ENCODE assay signal across 16 cellular contexts in the genomic region with DNA sequence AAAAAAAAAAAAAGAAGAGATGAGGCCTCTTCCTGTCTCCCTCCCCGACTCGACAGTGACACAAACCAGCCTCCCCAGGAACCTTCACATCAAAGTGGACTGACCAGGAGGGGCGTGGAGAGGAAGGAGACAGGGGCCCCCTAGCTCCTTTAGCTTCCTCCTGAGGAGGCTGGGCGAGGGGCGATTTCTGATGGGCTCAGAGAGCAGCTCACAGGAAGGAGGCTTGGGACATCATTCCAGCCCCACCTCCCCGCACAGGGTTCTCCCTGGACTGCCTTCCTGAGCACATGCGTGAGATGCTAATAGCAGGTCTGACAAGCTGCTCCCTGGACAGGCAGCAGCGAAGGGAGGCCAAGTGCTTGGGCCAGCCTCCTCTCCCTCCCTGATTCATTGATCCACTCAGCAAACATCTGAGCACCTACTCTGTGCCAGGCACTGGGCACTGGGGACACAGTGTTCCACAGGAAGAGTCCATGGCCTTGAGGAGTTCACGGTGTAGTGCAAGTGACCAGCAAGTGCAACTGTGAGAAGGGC. TPM values are rescaled to one million over a fixed set of nuclear protein-coding genes. Genes with fewer than 3 reads are reported as not detected.
A peak's percentile ranks its signal among the peaks of the same experiment; 100 is the strongest.
DNase-seq lines count a peak whose midpoint lies in the region; ATAC-seq, FAIRE-seq and TF ChIP-seq lines count a peak whose summit lies in the region.
"Had no signal": no experiment of that assay in that cellular context is flagged by ENCODE, and none has a peak within 500 bp of the region (broad histone marks: within the 10 kb centered on the region; RNA-seq: fewer than 3 reads in every experiment).

No MANE protein-coding gene starts in this region.

- H3K9ac ChIP-seq in HepG2 (ENCODE audit: insufficient read depth, low read depth, low read length): no peak overlapping the region

- POLR2A ChIA-PET in HepG2 (lab: Yijun Ruan, JAX): interaction anchor here (0.9 to 2.9 kb wide), 8 partner anchors 10 to 53 kb away, joined by 3 to 8 read pairs (median 5); partner anchors contain the start of genes CIAPIN1, COQ9 and POLR2C

- peak overlapping the region in 1 of 2 donors; percentile 21 for H3K4me3 Mint-ChIP-seq in stimulated activated naive CD8-positive, alpha-beta T cell treated with anti-CD3 and anti-CD28 coated beads, Interleukin-15, amount 100 ng/mL, for 72 hours
- H3K4me3 Mint-ChIP-seq: T-helper 1 cell treated with Interleukin-12 subunit alpha and Interleukin-12 subunit beta and Interleukin-4 antibody, amounts not matched to agents 30 μg/mL and 1 μg/mL, for 36 hours had no signal

- no peak for TF ChIP-seq EP300 in HepG2 (IDR thresholded peaks at IDR 0.05; ENCODE audit: low read depth in 2 of 2, low read length in 2 of 2)
- no peak for TF ChIP-seq EP300 in HepG2 (CRISPR knock-in tag; IDR thresholded peaks at IDR 0.05; ENCODE audit: borderline replicate concordance)

- TF ChIP-seq RAD21 in HepG2 (CRISPR knock-in tag; IDR thresholded peaks at IDR 0.05): no peak

- no peaks in the 10 kb centered on the region for H3K9me3 Mint-ChIP-seq in stimulated activated naive CD8-positive, alpha-beta T cell treated with anti-CD3 and anti-CD28 coated beads, Interleukin-15, amount 100 ng/mL, for 72 hours
- H3K9me3 Mint-ChIP-seq: T-helper 1 cell treated with Interleukin-12 subunit alpha and Interleukin-12 subunit beta and Interleukin-4 antibody, amounts not matched to agents 30 μg/mL and 1 μg/mL, for 36 hours had no signal

- TF ChIP-seq CTCF in cardiac muscle cell (IDR thresholded peaks at IDR 0.05; ENCODE audit: low read depth, low read length): no peak
- no peak for TF ChIP-seq CTCF in HepG2 (CRISPR knock-in tag; IDR thresholded peaks at IDR 0.05)
- no peak for TF ChIP-seq CTCF in gastrocnemius medialis (IDR thresholded peaks at IDR 0.05 in 4 of 5, conservative IDR thresholded peaks at IDR 0.05 in 1 of 5)
- no peak for TF ChIP-seq CTCF in thyroid gland (IDR thresholded peaks at IDR 0.05)

- DNase-seq in cardiac muscle cell (ENCODE audit: low read depth in 1 of 2, low spot score in 1 of 2): peak in 1 of 2 donors; percentile 92
- DNase-seq in cardiac septum (ENCODE audit: low spot score): no peak
- peak; percentile 99 for DNase-seq in SK-N-DZ (ENCODE audit: low spot score)
- no peak for DNase-seq in HepG2 (ENCODE audit: low spot score)
- DNase-seq in stimulated activated naive CD8-positive, alpha-beta T cell treated with anti-CD3 and anti-CD28 coated beads, Interleukin-15, amount 100 ng/mL, for 72 hours: no peak
- no peak for DNase-seq in gastrocnemius medialis
- DNase-seq in SIG-M5 (lab: John Stamatoyannopoulos, UW): no peak
- DNase-seq in thyroid gland: no peak
- DNase-seq: esophagus squamous epithelium; PC-3; stimulated activated CD4-positive, alpha-beta T cell treated with anti-CD3 and anti-CD28 coated beads, Interleukin-4, amount 100 ng/mL, for 1 hour; stimulated activated naive CD4-positive, alpha-beta T cell had no signal

- in situ Hi-C loops in HepG2 (cut with HindIII; ENCODE audit: extremely low pct_ligation_motif_present, low pct_unique_long_range_greater_than_20kb) (no loop called here), gastrocnemius medialis (cut with MboI; ENCODE audit: low sequenced_read_pairs in 4 of 4) (no loop called here)

- peak overlapping the region; percentile 34 to 45 for H3K27ac Mint-ChIP-seq in stimulated activated naive CD8-positive, alpha-beta T cell treated with anti-CD3 and anti-CD28 coated beads, Interleukin-15, amount 100 ng/mL, for 72 hours
- H3K27ac Mint-ChIP-seq: T-helper 1 cell treated with Interleukin-12 subunit alpha and Interleukin-12 subunit beta and Interleukin-4 antibody, amounts not matched to agents 30 μg/mL and 1 μg/mL, for 36 hours had no signal

- H3K27ac ChIP-seq in cardiac muscle cell (peak overlapping the region; percentile 97), HepG2 (ENCODE audit: extremely low read length, insufficient read depth, low read length) (no peak overlapping the region), gastrocnemius medialis (no peak overlapping the region), thyroid gland (no peak overlapping the region)
- H3K27ac ChIP-seq: esophagus squamous epithelium, psoas muscle had no signal

- peaks cover 19% of the 10 kb centered on the region for H3K4me1 Mint-ChIP-seq in stimulated activated naive CD8-positive, alpha-beta T cell treated with anti-CD3 and anti-CD28 coated beads, Interleukin-15, amount 100 ng/mL, for 72 hours

- H3K4me3 ChIP-seq in cardiac muscle cell (no peak overlapping the region), HepG2 (replicated peaks in 1 of 3; ENCODE audit: insufficient read depth in 1 of 3, low read depth in 2 of 3, low read length in 3 of 3) (peak overlapping the region in 1 of 3 experiments; percentile 47; a peak in 1 of 6 replicates), gastrocnemius medialis (no peak overlapping the region), thyroid gland (replicated peaks in 1 of 3) (no peak overlapping the region)
- H3K4me3 ChIP-seq: esophagus squamous epithelium, psoas muscle had no signal

- H3K9me3 ChIP-seq in cardiac muscle cell (ENCODE audit: low read depth) (no peaks in the 10 kb centered on the region), HepG2 (ENCODE audit: low read length) (no peaks in the 10 kb centered on the region), gastrocnemius medialis (no peaks in the 10 kb centered on the region), thyroid gland (no peaks in the 10 kb centered on the region)
- H3K9me3 ChIP-seq: esophagus squamous epithelium, psoas muscle had no signal

- no peaks in the 10 kb centered on the region for H3K36me3 ChIP-seq in cardiac muscle cell
- no peaks in the 10 kb centered on the region for H3K36me3 ChIP-seq in HepG2 (replicated peaks in 1 of 2; ENCODE audit: control insufficient read depth in 1 of 2, insufficient read depth in 2 of 2, low read length in 2 of 2)
- no peaks in the 10 kb centered on the region for H3K36me3 ChIP-seq in gastrocnemius medialis
- no peaks in the 10 kb centered on the region for H3K36me3 ChIP-seq in thyroid gland
- H3K36me3 ChIP-seq: esophagus squamous epithelium had no signal

- H3K4me1 ChIP-seq in cardiac muscle cell (ENCODE audit: low read depth): peaks cover 55% of the 10 kb centered on the region
- peaks cover 36% of the 10 kb centered on the region for H3K4me1 ChIP-seq in HepG2 (ENCODE audit: insufficient read depth, low read length)
- no peaks in the 10 kb centered on the region for H3K4me1 ChIP-seq in gastrocnemius medialis
- H3K4me1 ChIP-seq in thyroid gland: no peaks in the 10 kb centered on the region
- H3K4me1 ChIP-seq: esophagus squamous epithelium, psoas muscle had no signal

- intact Hi-C loops in cardiac septum (cut with DNase I) (no loop called here), HepG2 (cut with micrococcal nuclease; ENCODE audit: unreplicated experiment) (no loop called here), gastrocnemius medialis (cut with DNase I; ENCODE audit: low total_unique reads) (no loop called here), thyroid gland (cut with DNase I) (no loop called here)

- WGBS in HepG2 (ENCODE audit: low lambda C conversion rate): 0% methylated on average over 8 of the region's 9 CpGs
- 66 to 67% methylated on average over 7 to 9 of the region's 9 CpGs for WGBS in thyroid gland, 2 donors

- ATAC-seq in HepG2: peak; percentile 69
- peak; percentile 76 for ATAC-seq in stimulated activated naive CD8-positive, alpha-beta T cell treated with anti-CD3 and anti-CD28 coated beads, Interleukin-15, amount 100 ng/mL, for 72 hours
- no peak for ATAC-seq in gastrocnemius medialis
- ATAC-seq: PC-3, psoas muscle had no signal

- H3K27me3 ChIP-seq in cardiac muscle cell: no peaks in the 10 kb centered on the region
- H3K27me3 ChIP-seq in HepG2 (ENCODE audit: control insufficient read depth in 1 of 2, insufficient read depth in 2 of 2, low read length in 2 of 2): peaks cover 5 to 54% of the 10 kb centered on the region in 2 experiments; a peak in 4 of 5 replicates
- no peaks in the 10 kb centered on the region for H3K27me3 ChIP-seq in gastrocnemius medialis
- no peaks in the 10 kb centered on the region for H3K27me3 ChIP-seq in thyroid gland

- peak overlapping the region; percentile 52 for H3K4me2 ChIP-seq in HepG2 (ENCODE audit: low read depth, low read length)

- no peaks in the 10 kb centered on the region for H3K79me2 ChIP-seq in HepG2 (ENCODE audit: insufficient read depth, low read length)

- no peak for FAIRE-seq in HepG2 (lab: Jason Lieb, UNC)

- CTCF ChIA-PET in HepG2 (lab: Yijun Ruan, JAX; ENCODE audit: low intra/inter-chr PET ratio, low total read pairs): no interaction called here

- TF ChIP-seq POLR2A in HepG2 (IDR thresholded peaks at IDR 0.05; ENCODE audit: insufficient read depth in 1 of 2, low read depth in 2 of 2, low read length in 2 of 2): no peak
- TF ChIP-seq POLR2A in gastrocnemius medialis (IDR thresholded peaks at IDR 0.05): no peak
- no peak for TF ChIP-seq POLR2A in thyroid gland (IDR thresholded peaks at IDR 0.05)

- no TSS peak for BruUV-seq in HepG2 (replicated peaks; lab: Mats Ljungman, UMichigan)

- H4K20me1 ChIP-seq in HepG2 (ENCODE audit: insufficient read depth, low read length): no peaks in the 10 kb centered on the region

- no peak overlapping the region for H2AFZ ChIP-seq in HepG2 (ENCODE audit: low read length)

- no peaks in the 10 kb centered on the region for H3K27me3 Mint-ChIP-seq in stimulated activated naive CD8-positive, alpha-beta T cell treated with anti-CD3 and anti-CD28 coated beads, Interleukin-15, amount 100 ng/mL, for 72 hours

RNA-seq across cellular contexts. Expression of gene DOK4, which starts 14.4 kb away (rescaled TPM):
- total RNA-seq in cardiac muscle cell (1,502 and 2,409 TPM in 2 replicates), cardiac septum (11.5 TPM), HepG2 (2016; rRNA removed; fragmentation: Illumina TruSeq; extraction: Trizol) (52.7 and 55.5 TPM in 2 replicates), gastrocnemius medialis (1 to 10 TPM; 2.2 to 3.6 (median 2.9) TPM), thyroid gland (10 to 100 TPM in 2 of 4 donors, 1 to 10 TPM in 2; 9.1 to 27.3 (median 13.3) TPM)
- polyA plus RNA-seq in cardiac muscle cell (1,563 and 2,826 TPM in 2 replicates), HepG2 (2011; rRNA removed) (70.0 and 92.5 TPM in 2 replicates)
- polyA plus RNA-seq in SK-N-DZ (2014; cell fraction: cytosol; rRNA removed): 158 and 208 TPM in 2 replicates
- polyA plus RNA-seq in SK-N-DZ (2014; cell fraction: nucleus; rRNA removed): 212 and 219 TPM in 2 replicates
- total RNA-seq in HepG2 (2016; cell fraction: cytosol; rRNA removed; fragmentation: Illumina TruSeq; extraction: Trizol; ENCODE audit: low read depth): 23.8 and 26.8 TPM in 2 replicates
- 51.4 and 51.5 TPM in 2 replicates for total RNA-seq in HepG2 (2016; cell fraction: insoluble cytoplasmic fraction; rRNA removed; fragmentation: Illumina TruSeq; extraction: Trizol)
- total RNA-seq in HepG2 (2016; cell fraction: membrane; rRNA removed; fragmentation: Illumina TruSeq; extraction: Trizol): 58.5 and 70.1 TPM in 2 replicates
- 32.8 and 34.6 TPM in 2 replicates for total RNA-seq in HepG2 (2016; cell fraction: nucleus; rRNA removed; fragmentation: Illumina TruSeq; extraction: Trizol)
- polyA plus RNA-seq in HepG2 (2011; cell fraction: cytosol; rRNA removed): 59.9 and 66.8 TPM in 2 replicates
- polyA plus RNA-seq in HepG2 (2011; cell fraction: nucleus; rRNA removed): 136 and 138 TPM in 2 replicates
- 41.9 and 45.8 TPM in 2 replicates for polyA plus RNA-seq in HepG2 (2012)
- polyA plus RNA-seq in HepG2 (2016; cell fraction: cytosol; fragmentation: Illumina TruSeq; extraction: Trizol; ENCODE audit: low read depth): 31.1 and 35.0 TPM in 2 replicates
- polyA plus RNA-seq in HepG2 (2016; cell fraction: insoluble cytoplasmic fraction; fragmentation: Illumina TruSeq; extraction: Trizol; ENCODE audit: low read depth): 59.2 and 63.5 TPM in 2 replicates
- polyA plus RNA-seq in HepG2 (2016; cell fraction: membrane; fragmentation: Illumina TruSeq; extraction: Trizol; ENCODE audit: low read depth): 57.7 and 60.6 TPM in 2 replicates
- 72.2 and 73.9 TPM in 2 replicates for polyA plus RNA-seq in HepG2 (2016; cell fraction: nucleus; fragmentation: Illumina TruSeq; extraction: Trizol; ENCODE audit: insufficient read depth, low read depth)
- 45.3 and 104 TPM in 2 replicates for polyA minus RNA-seq in HepG2 (2011; rRNA and poly(A)+ RNA removed; ENCODE audit: low replicate concordance)
- 28.8 and 30.7 TPM in 2 replicates for polyA minus RNA-seq in HepG2 (2011; cell fraction: cytosol; rRNA and poly(A)+ RNA removed)
- 20.1 and 26.6 TPM in 2 replicates for polyA minus RNA-seq in HepG2 (2011; cell fraction: nucleus; rRNA and poly(A)+ RNA removed)

RNA-seq across cellular contexts. Expression of gene CCDC102A, which starts 35.7 kb away (rescaled TPM):
- total RNA-seq in cardiac muscle cell (41.3 and 51.9 TPM in 2 replicates), cardiac septum (5.5 TPM), HepG2 (2016; rRNA removed; fragmentation: Illumina TruSeq; extraction: Trizol) (0.91 and 2.1 TPM in 2 replicates), gastrocnemius medialis (1 to 10 TPM; 1.2 to 9.3 (median 3.4) TPM), thyroid gland (10 to 100 TPM; 13.1 to 34.9 (median 18.9) TPM)
- polyA plus RNA-seq in cardiac muscle cell (30.1 and 43.8 TPM in 2 replicates), HepG2 (2011; rRNA removed) (2.7 and 2.8 TPM in 2 replicates)
- polyA plus RNA-seq in SK-N-DZ (2014; cell fraction: cytosol; rRNA removed): 5.1 and 8.5 TPM in 2 replicates
- polyA plus RNA-seq in SK-N-DZ (2014; cell fraction: nucleus; rRNA removed): 6.4 and 7.8 TPM in 2 replicates
- total RNA-seq in HepG2 (2016; cell fraction: cytosol; rRNA removed; fragmentation: Illumina TruSeq; extraction: Trizol; ENCODE audit: low read depth): 0.71 TPM in 2 replicates
- 1.1 and 2.8 TPM in 2 replicates for total RNA-seq in HepG2 (2016; cell fraction: insoluble cytoplasmic fraction; rRNA removed; fragmentation: Illumina TruSeq; extraction: Trizol)
- total RNA-seq in HepG2 (2016; cell fraction: membrane; rRNA removed; fragmentation: Illumina TruSeq; extraction: Trizol): 1.1 and 1.3 TPM in 2 replicates
- 0.41 and 1.0 TPM in 2 replicates for total RNA-seq in HepG2 (2016; cell fraction: nucleus; rRNA removed; fragmentation: Illumina TruSeq; extraction: Trizol)
- polyA plus RNA-seq in HepG2 (2011; cell fraction: cytosol; rRNA removed): 2.3 and 3.2 TPM in 2 replicates
- 2.6 and 2.8 TPM in 2 replicates for polyA plus RNA-seq in HepG2 (2011; cell fraction: nucleus; rRNA removed)
- polyA plus RNA-seq in HepG2 (2012): 0.34 and 1.0 TPM in 2 replicates
- 0.34 and 0.49 TPM in 2 replicates for polyA plus RNA-seq in HepG2 (2016; cell fraction: cytosol; fragmentation: Illumina TruSeq; extraction: Trizol; ENCODE audit: low read depth)
- polyA plus RNA-seq in HepG2 (2016; cell fraction: insoluble cytoplasmic fraction; fragmentation: Illumina TruSeq; extraction: Trizol; ENCODE audit: low read depth): 1.2 TPM in 2 replicates
- polyA plus RNA-seq in HepG2 (2016; cell fraction: membrane; fragmentation: Illumina TruSeq; extraction: Trizol; ENCODE audit: low read depth): 0.51 and 0.64 TPM in 2 replicates
- polyA plus RNA-seq in HepG2 (2016; cell fraction: nucleus; fragmentation: Illumina TruSeq; extraction: Trizol; ENCODE audit: insufficient read depth, low read depth): 1.7 and 2.5 TPM in 2 replicates
- 2.1 and 2.5 TPM in 2 replicates for polyA minus RNA-seq in HepG2 (2011; rRNA and poly(A)+ RNA removed; ENCODE audit: low replicate concordance)
- polyA minus RNA-seq in HepG2 (2011; cell fraction: cytosol; rRNA and poly(A)+ RNA removed): 0.69 and 1.1 TPM in 2 replicates
- 0.87 and 1.0 TPM in 2 replicates for polyA minus RNA-seq in HepG2 (2011; cell fraction: nucleus; rRNA and poly(A)+ RNA removed)

RNA-seq across cellular contexts. Expression of gene POLR2C, which starts 38.2 kb away (rescaled TPM):
- total RNA-seq in cardiac muscle cell: 126 and 164 TPM in 2 replicates
- polyA plus RNA-seq in cardiac muscle cell: 80.0 and 83.5 TPM in 2 replicates
- total RNA-seq in cardiac septum: 46.9 TPM
- 210 and 282 TPM in 2 replicates for polyA plus RNA-seq in SK-N-DZ (2014; cell fraction: cytosol; rRNA removed)
- 164 and 221 TPM in 2 replicates for polyA plus RNA-seq in SK-N-DZ (2014; cell fraction: nucleus; rRNA removed)
- total RNA-seq in HepG2 (2016; rRNA removed; fragmentation: Illumina TruSeq; extraction: Trizol): 104 and 146 TPM in 2 replicates
- 18.6 and 24.2 TPM in 2 replicates for total RNA-seq in HepG2 (2016; cell fraction: cytosol; rRNA removed; fragmentation: Illumina TruSeq; extraction: Trizol; ENCODE audit: low read depth)
- total RNA-seq in HepG2 (2016; cell fraction: insoluble cytoplasmic fraction; rRNA removed; fragmentation: Illumina TruSeq; extraction: Trizol): 103 and 154 TPM in 2 replicates
- total RNA-seq in HepG2 (2016; cell fraction: membrane; rRNA removed; fragmentation: Illumina TruSeq; extraction: Trizol): 49.1 and 55.4 TPM in 2 replicates
- 54.3 and 64.6 TPM in 2 replicates for total RNA-seq in HepG2 (2016; cell fraction: nucleus; rRNA removed; fragmentation: Illumina TruSeq; extraction: Trizol)
- 199 and 216 TPM in 2 replicates for polyA plus RNA-seq in HepG2 (2011; rRNA removed)
- 226 and 249 TPM in 2 replicates for polyA plus RNA-seq in HepG2 (2011; cell fraction: cytosol; rRNA removed)
- polyA plus RNA-seq in HepG2 (2011; cell fraction: nucleus; rRNA removed): 143 and 144 TPM in 2 replicates
- polyA plus RNA-seq in HepG2 (2012): 72.5 and 84.4 TPM in 2 replicates
- polyA plus RNA-seq in HepG2 (2016; cell fraction: cytosol; fragmentation: Illumina TruSeq; extraction: Trizol; ENCODE audit: low read depth): 18.7 and 20.9 TPM in 2 replicates
- polyA plus RNA-seq in HepG2 (2016; cell fraction: insoluble cytoplasmic fraction; fragmentation: Illumina TruSeq; extraction: Trizol; ENCODE audit: low read depth): 169 and 175 TPM in 2 replicates
- polyA plus RNA-seq in HepG2 (2016; cell fraction: membrane; fragmentation: Illumina TruSeq; extraction: Trizol; ENCODE audit: low read depth): 41.6 and 42.2 TPM in 2 replicates
- polyA plus RNA-seq in HepG2 (2016; cell fraction: nucleus; fragmentation: Illumina TruSeq; extraction: Trizol; ENCODE audit: insufficient read depth, low read depth): 94.8 and 102 TPM in 2 replicates
- 302 and 354 TPM in 2 replicates for polyA minus RNA-seq in HepG2 (2011; rRNA and poly(A)+ RNA removed; ENCODE audit: low replicate concordance)
- polyA minus RNA-seq in HepG2 (2011; cell fraction: cytosol; rRNA and poly(A)+ RNA removed): 134 and 135 TPM in 2 replicates
- polyA minus RNA-seq in HepG2 (2011; cell fraction: nucleus; rRNA and poly(A)+ RNA removed): 124 and 139 TPM in 2 replicates
- total RNA-seq in gastrocnemius medialis: 100 to 1,000 TPM in 3 of 4 donors, 10 to 100 TPM in 1; 97.2 to 162 (median 134) TPM
- 100 to 1,000 TPM; 126 to 212 (median 174) TPM for total RNA-seq in thyroid gland

RNA-seq across cellular contexts. Expression of gene ADGRG5, which starts 41.8 kb away (rescaled TPM):
- total RNA-seq in cardiac muscle cell (not detected in 2 replicates), cardiac septum (0.35 TPM), HepG2 (2016; rRNA removed; fragmentation: Illumina TruSeq; extraction: Trizol) (not detected in 2 replicates), gastrocnemius medialis (not detected), thyroid gland (under 1 TPM; 0.22 to 0.63 (median 0.33) TPM)
- polyA plus RNA-seq in cardiac muscle cell (0.05 TPM in 1 of 2 replicates, not detected in the other), HepG2 (2011; rRNA removed) (0.01 TPM in 1 of 2 replicates, not detected in the other)
- 2.9 and 6.8 TPM in 2 replicates for polyA plus RNA-seq in SK-N-DZ (2014; cell fraction: cytosol; rRNA removed)
- 1.8 and 2.2 TPM in 2 replicates for polyA plus RNA-seq in SK-N-DZ (2014; cell fraction: nucleus; rRNA removed)
- total RNA-seq in HepG2 (2016; cell fraction: cytosol; rRNA removed; fragmentation: Illumina TruSeq; extraction: Trizol; ENCODE audit: low read depth): not detected in 2 replicates
- not detected in 2 replicates for total RNA-seq in HepG2 (2016; cell fraction: insoluble cytoplasmic fraction; rRNA removed; fragmentation: Illumina TruSeq; extraction: Trizol)
- not detected in 2 replicates for total RNA-seq in HepG2 (2016; cell fraction: membrane; rRNA removed; fragmentation: Illumina TruSeq; extraction: Trizol)
- total RNA-seq in HepG2 (2016; cell fraction: nucleus; rRNA removed; fragmentation: Illumina TruSeq; extraction: Trizol): not detected in 2 replicates
- polyA plus RNA-seq in HepG2 (2011; cell fraction: cytosol; rRNA removed): 0.03 TPM in 1 of 2 replicates, not detected in the other
- polyA plus RNA-seq in HepG2 (2011; cell fraction: nucleus; rRNA removed): 0.06 TPM in 1 of 2 replicates, not detected in the other
- polyA plus RNA-seq in HepG2 (2012): 0.27 and 0.35 TPM in 2 replicates
- polyA plus RNA-seq in HepG2 (2016; cell fraction: cytosol; fragmentation: Illumina TruSeq; extraction: Trizol; ENCODE audit: low read depth): not detected in 2 replicates
- polyA plus RNA-seq in HepG2 (2016; cell fraction: insoluble cytoplasmic fraction; fragmentation: Illumina TruSeq; extraction: Trizol; ENCODE audit: low read depth): not detected in 2 replicates
- polyA plus RNA-seq in HepG2 (2016; cell fraction: membrane; fragmentation: Illumina TruSeq; extraction: Trizol; ENCODE audit: low read depth): not detected in 2 replicates
- not detected in 2 replicates for polyA plus RNA-seq in HepG2 (2016; cell fraction: nucleus; fragmentation: Illumina TruSeq; extraction: Trizol; ENCODE audit: insufficient read depth, low read depth)
- polyA minus RNA-seq in HepG2 (2011; rRNA and poly(A)+ RNA removed; ENCODE audit: low replicate concordance): 0.12 TPM in 1 of 2 replicates, not detected in the other
- polyA minus RNA-seq in HepG2 (2011; cell fraction: cytosol; rRNA and poly(A)+ RNA removed): not detected in 2 replicates
- not detected in 2 replicates for polyA minus RNA-seq in HepG2 (2011; cell fraction: nucleus; rRNA and poly(A)+ RNA removed)
- total RNA-seq: G401, H4, PC-3 had no signal

RNA-seq across cellular contexts. Expression of gene COQ9, which starts 53.4 kb away (rescaled TPM):
- total RNA-seq in cardiac muscle cell (111 and 115 TPM in 2 replicates), cardiac septum (156 TPM), HepG2 (2016; rRNA removed; fragmentation: Illumina TruSeq; extraction: Trizol) (57.5 and 62.0 TPM in 2 replicates), gastrocnemius medialis (100 to 1,000 TPM; 107 to 171 (median 135) TPM), thyroid gland (100 to 1,000 TPM in 1 of 4 donors, 10 to 100 TPM in 3; 41.8 to 112 (median 76.1) TPM)
- polyA plus RNA-seq in cardiac muscle cell (147 and 152 TPM in 2 replicates), HepG2 (2011; rRNA removed) (104 and 108 TPM in 2 replicates)
- 96.0 and 101 TPM in 2 replicates for polyA plus RNA-seq in SK-N-DZ (2014; cell fraction: cytosol; rRNA removed)
- 203 and 222 TPM in 2 replicates for polyA plus RNA-seq in SK-N-DZ (2014; cell fraction: nucleus; rRNA removed)
- 12.2 and 13.5 TPM in 2 replicates for total RNA-seq in HepG2 (2016; cell fraction: cytosol; rRNA removed; fragmentation: Illumina TruSeq; extraction: Trizol; ENCODE audit: low read depth)
- 57.7 and 61.8 TPM in 2 replicates for total RNA-seq in HepG2 (2016; cell fraction: insoluble cytoplasmic fraction; rRNA removed; fragmentation: Illumina TruSeq; extraction: Trizol)
- total RNA-seq in HepG2 (2016; cell fraction: membrane; rRNA removed; fragmentation: Illumina TruSeq; extraction: Trizol): 29.6 and 29.7 TPM in 2 replicates
- total RNA-seq in HepG2 (2016; cell fraction: nucleus; rRNA removed; fragmentation: Illumina TruSeq; extraction: Trizol): 48.3 and 49.8 TPM in 2 replicates
- 77.6 and 88.3 TPM in 2 replicates for polyA plus RNA-seq in HepG2 (2011; cell fraction: cytosol; rRNA removed)
- 174 and 196 TPM in 2 replicates for polyA plus RNA-seq in HepG2 (2011; cell fraction: nucleus; rRNA removed)
- 35.1 and 40.7 TPM in 2 replicates for polyA plus RNA-seq in HepG2 (2012)
- polyA plus RNA-seq in HepG2 (2016; cell fraction: cytosol; fragmentation: Illumina TruSeq; extraction: Trizol; ENCODE audit: low read depth): 7.1 and 7.4 TPM in 2 replicates
- 56.0 and 60.7 TPM in 2 replicates for polyA plus RNA-seq in HepG2 (2016; cell fraction: insoluble cytoplasmic fraction; fragmentation: Illumina TruSeq; extraction: Trizol; ENCODE audit: low read depth)
- polyA plus RNA-seq in HepG2 (2016; cell fraction: membrane; fragmentation: Illumina TruSeq; extraction: Trizol; ENCODE audit: low read depth): 17.9 and 18.7 TPM in 2 replicates
- 89.6 and 91.0 TPM in 2 replicates for polyA plus RNA-seq in HepG2 (2016; cell fraction: nucleus; fragmentation: Illumina TruSeq; extraction: Trizol; ENCODE audit: insufficient read depth, low read depth)
- 78.3 and 147 TPM in 2 replicates for polyA minus RNA-seq in HepG2 (2011; rRNA and poly(A)+ RNA removed; ENCODE audit: low replicate concordance)
- polyA minus RNA-seq in HepG2 (2011; cell fraction: cytosol; rRNA and poly(A)+ RNA removed): 25.2 and 27.3 TPM in 2 replicates
- polyA minus RNA-seq in HepG2 (2011; cell fraction: nucleus; rRNA and poly(A)+ RNA removed): 48.0 and 60.5 TPM in 2 replicates

Comparison
In these comparisons a context has a peak if more than half of its experiments do, and no peak if none do; other contexts are left out.
1. RNA of gene DOK4, which starts 14.4 kb away (total RNA-seq): 1,502 to 2,409 TPM in cardiac muscle cell; 23.8 to 70.1 TPM in HepG2, 9.1 to 27.3 TPM in thyroid gland, 11.5 TPM in cardiac septum (single experiment) and 2.2 to 3.6 TPM in gastrocnemius medialis; every median in the first group is over 10 times any median in the second.
2. ATAC-seq: peak in HepG2 (single experiment) and stimulated activated naive CD8-positive, alpha-beta T cell treated with anti-CD3 and anti-CD28 coated beads, Interleukin-15, amount 100 ng/mL, for 72 hours (single experiment); none in gastrocnemius medialis (0 of 2).